In genomic region chr12:118010903-118011302, GRCh38 we compare ENCODE assay signal across 30 cellular contexts. TPM values are rescaled to one million over a fixed set of nuclear protein-coding genes. Genes with fewer than 3 reads are reported as not detected.
"Had no signal": no experiment of that assay in that cellular context is flagged by ENCODE, and none has a peak within 500 bp of the region (broad histone marks: within the 10 kb centered on the region; RNA-seq: fewer than 3 reads in every experiment).

No MANE protein-coding gene starts in this region.

- H3K4me1 ChIP-seq: colonic mucosa, foreskin keratinocyte had no signal

- H3K27ac ChIP-seq: colonic mucosa, coronary artery, dorsolateral prefrontal cortex, epithelial cell of prostate, esophagus muscularis mucosa, esophagus squamous epithelium, foreskin keratinocyte, gastrocnemius medialis, gastroesophageal sphincter, heart left ventricle, heart right ventricle had no signal

- H3K36me3 ChIP-seq: colonic mucosa, esophagus muscularis mucosa, esophagus squamous epithelium, gastrocnemius medialis, gastroesophageal sphincter, heart left ventricle, heart right ventricle had no signal

- H3K9me3 ChIP-seq: colonic mucosa, esophagus muscularis mucosa, esophagus squamous epithelium, gastrocnemius medialis, gastroesophageal sphincter, heart left ventricle, heart right ventricle had no signal

- H3K27me3 ChIP-seq: colonic mucosa, dorsolateral prefrontal cortex, esophagus muscularis mucosa, esophagus squamous epithelium, foreskin keratinocyte, gastrocnemius medialis, heart left ventricle had no signal

- H3K4me3 ChIP-seq: colonic mucosa, coronary artery, dorsolateral prefrontal cortex, esophagus muscularis mucosa, esophagus squamous epithelium, gastrocnemius medialis, gastroesophageal sphincter, heart left ventricle, heart right ventricle had no signal

- ATAC-seq: effector memory CD8-positive, alpha-beta T cell; esophagus mucosa; foreskin keratinocyte; gastrocnemius medialis; gastroesophageal sphincter; heart left ventricle; heart right ventricle had no signal

- FAIRE-seq: colon, endometrium, endothelial cell of umbilical vein, frontal cortex had no signal

- DNase-seq: colonic mucosa; cortex of kidney; dermis blood vessel endothelial cell; dorsolateral prefrontal cortex; effector CD4-positive, alpha-beta T cell; effector CD8-positive, alpha-beta T cell; effector memory CD4-positive, alpha-beta T cell; effector memory CD8-positive, alpha-beta T cell; endodermal cell; erythroblast; esophagus squamous epithelium; foreskin fibroblast; foreskin keratinocyte; foreskin melanocyte; gastrocnemius medialis; glutamatergic neuron; head of caudate nucleus; heart left ventricle; heart right ventricle had no signal

RNA-seq across cellular contexts. Expression of gene KSR2, which starts 42.1 kb away (rescaled TPM):
- total RNA-seq: fibroblast of lung, fibroblast of villous mesenchyme had no signal
- polyA plus RNA-seq: fibroblast of lung, heart right ventricle had no signal
